In the genomic region with DNA sequence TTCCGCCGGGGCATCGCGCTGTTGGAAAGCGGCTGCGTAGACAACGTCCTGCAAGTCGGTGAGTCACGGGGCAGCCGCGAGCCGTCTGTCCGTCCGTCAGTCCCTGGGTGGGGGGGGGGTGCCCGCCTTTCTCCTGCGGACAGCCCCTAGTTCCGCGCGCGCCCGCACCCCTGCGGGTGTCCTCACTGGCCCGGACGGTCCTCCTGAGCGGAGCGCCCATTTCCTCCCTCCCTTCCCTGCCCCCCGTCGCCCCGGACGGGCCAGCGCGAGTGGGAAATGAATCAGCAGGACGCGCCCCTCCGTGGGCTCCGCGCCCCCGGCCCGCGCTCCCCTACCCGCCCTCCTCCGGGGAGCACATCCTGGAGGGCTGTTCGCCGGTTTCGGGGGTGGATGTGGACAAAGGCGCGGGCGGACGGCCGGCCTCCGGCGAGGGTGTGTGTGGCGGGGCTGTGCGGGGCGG, we compare ENCODE assay signal across 8 cellular contexts. TPM values are rescaled to one million over a fixed set of nuclear protein-coding genes. Genes with fewer than 3 reads are reported as not detected.
DNase-seq lines count a peak whose midpoint lies in the region; ATAC-seq and TF ChIP-seq lines count a peak whose summit lies in the region.

No MANE protein-coding gene starts in this region.

- peak overlapping the region; percentile 82 for H3K4me2 ChIP-seq in parathyroid adenoma (ENCODE audit: low read length)

- H3K9me3 ChIP-seq in parathyroid adenoma (ENCODE audit: control insufficient read depth, low read length): no peaks in the 10 kb centered on the region

- peaks cover 4% of the 10 kb centered on the region for H3K27me3 Mint-ChIP-seq in activated naive CD4-positive, alpha-beta T cell treated with anti-CD3 and anti-CD28 coated beads, Interleukin-2, amount 50 U/mL, for 24 hours

- DNase-seq in OCI-M1 (lab: John Stamatoyannopoulos, UW) (peak; percentile 45), cardiac septum (ENCODE audit: low spot score) (peak; percentile 77)

- peaks cover 8% of the 10 kb centered on the region for H3K4me1 ChIP-seq in parathyroid adenoma

- peak overlapping the region; percentile 84 for H3K4me3 Mint-ChIP-seq in activated naive CD4-positive, alpha-beta T cell treated with anti-CD3 and anti-CD28 coated beads, Interleukin-2, amount 50 U/mL, for 24 hours

- no peak for TF ChIP-seq CTCF in parathyroid adenoma (IDR thresholded peaks at IDR 0.05)

- ATAC-seq in GM21717 (IDR thresholded peaks at IDR 0.05; ENCODE audit: unreplicated experiment): no peak
- no peak for ATAC-seq in GM19395 (IDR thresholded peaks at IDR 0.05; ENCODE audit: unreplicated experiment)
- ATAC-seq in GM18907 (IDR thresholded peaks at IDR 0.05; ENCODE audit: unreplicated experiment): no peak

- H3K36me3 ChIP-seq in parathyroid adenoma (ENCODE audit: control insufficient read depth, insufficient read depth, low read length): no peaks in the 10 kb centered on the region

- H2AFZ ChIP-seq in parathyroid adenoma: peak overlapping the region; percentile 61

- H3K4me1 Mint-ChIP-seq in activated naive CD4-positive, alpha-beta T cell treated with anti-CD3 and anti-CD28 coated beads, Interleukin-2, amount 50 U/mL, for 24 hours: peaks cover 54% of the 10 kb centered on the region

- H3K79me2 ChIP-seq in parathyroid adenoma: peaks cover 22% of the 10 kb centered on the region

- no peaks in the 10 kb centered on the region for H3K9me3 Mint-ChIP-seq in activated naive CD4-positive, alpha-beta T cell treated with anti-CD3 and anti-CD28 coated beads, Interleukin-2, amount 50 U/mL, for 24 hours

- H3K36me3 Mint-ChIP-seq in activated naive CD4-positive, alpha-beta T cell treated with anti-CD3 and anti-CD28 coated beads, Interleukin-2, amount 50 U/mL, for 24 hours: peaks cover 5% of the 10 kb centered on the region

- no peak overlapping the region for H3K27ac Mint-ChIP-seq in activated naive CD4-positive, alpha-beta T cell treated with anti-CD3 and anti-CD28 coated beads, Interleukin-2, amount 50 U/mL, for 24 hours

- intact Hi-C loops in cardiac septum (cut with DNase I): loop anchor here (2.0 to 10.0 kb wide), 5 partner anchors 171 to 386 kb away; a partner anchor contains a TSS

- H3K9ac ChIP-seq in parathyroid adenoma: peak overlapping the region; percentile 75

- H3K27ac ChIP-seq in parathyroid adenoma: peak overlapping the region; percentile 69

- H3K4me3 ChIP-seq in GM08714 (ENCODE audit: low read length) (peak overlapping the region; percentile 95), parathyroid adenoma (ENCODE audit: low read depth, low read length) (peak overlapping the region; percentile 72)

- H3K27me3 ChIP-seq in parathyroid adenoma (ENCODE audit: control insufficient read depth, insufficient read depth, low read length): no peaks in the 10 kb centered on the region

RNA-seq across cellular contexts. Expression of a gene that starts 0.9 kb away (rescaled TPM):
- total RNA-seq in cardiac septum: 6.7 TPM
